Comparison of ENCODE assay signal across 20 cellular contexts in genomic region chr1:204166237-204166636, GRCh38. TPM values are rescaled to one million over a fixed set of nuclear protein-coding genes. Genes with fewer than 3 reads are reported as not detected.
A peak's percentile ranks its signal among the peaks of the same experiment; 100 is the strongest.
DNase-seq lines count a peak whose midpoint lies in the region; ATAC-seq and TF ChIP-seq lines count a peak whose summit lies in the region.
"Had no signal": no experiment of that assay in that cellular context is flagged by ENCODE, and none has a peak within 500 bp of the region (broad histone marks: within the 10 kb centered on the region; RNA-seq: fewer than 3 reads in every experiment).

Gene REN (minus strand): TSS chr1:204166337. CDS start chr1:204166293, 44 bp downstream.

- no peaks in the 10 kb centered on the region for H4K20me1 ChIP-seq in IMR-90 (ENCODE audit: insufficient read depth, low read length)
- H4K20me1 ChIP-seq: BLaER1 had no signal

- H3K9me3 Mint-ChIP-seq in CD14-positive monocyte (peaks cover 7 to 29% (median 22%) of the 10 kb centered on the region in 7 donors), nephron progenitor cell (peaks cover 34% of the 10 kb centered on the region)

- no peak within 1 kb of the TSS for H2BK5ac ChIP-seq in IMR-90 (ENCODE audit: low read depth, low read length, poor library complexity, severe bottlenecking)

- H3K27me3 Mint-ChIP-seq in CD14-positive monocyte (ENCODE audit: low read depth in 3 of 3) (peaks cover 3 to 6% (median 4%) of the 10 kb centered on the region in 3 donors), nephron progenitor cell (ENCODE audit: low read depth, poor library complexity) (peaks cover 47% of the 10 kb centered on the region)

- no peak within 1 kb of the TSS for H3K4me2 ChIP-seq in IMR-90 (ENCODE audit: low read depth, low read length)
- H3K4me2 ChIP-seq: A549, BLaER1 had no signal

- H3K14ac ChIP-seq in IMR-90 (replicated peaks; ENCODE audit: low read depth, low read length), result no peak within 1 kb of the TSS

- DNase-seq in CD14-positive monocyte (ENCODE audit: low spot score) (peak; percentile 13), IMR-90 (no peak), left colon (no peak), nephron progenitor cell (peak; percentile 23), OCI-M2 (lab: John Stamatoyannopoulos, UW; ENCODE audit: unreplicated experiment) (no peak), tibial artery (no peak)
- DNase-seq in activated CD4-positive, alpha-beta T cell treated with anti-CD3 and anti-CD28 coated beads, Interleukin-2, amount 50 U/mL, for 4 hours, result no peak
- DNase-seq: Calu3; CD8-positive, alpha-beta T cell; DMS79 treated with DMSO at 0.1 percent for 48 hours; GF-D8; GM23248; HFFc6 had no signal

- no peak within 1 kb of the TSS for H3K18ac ChIP-seq in IMR-90 (ENCODE audit: low read depth, low read length)

- dilution Hi-C loops in IMR-90 (cut with HindIII; ENCODE audit: low sequenced_read_pairs, unreplicated experiment), result loop anchor here (25.0 kb wide), 1 partner anchor 221 kb away; no protein-coding TSS in a partner anchor

- H4K5ac ChIP-seq in IMR-90 (ENCODE audit: low read depth, low read length), result no peak within 1 kb of the TSS

- H2AFZ ChIP-seq in IMR-90 (replicated peaks; ENCODE audit: low read length, poor library complexity), result peak within 1 kb of the TSS; percentile 43
- H2AFZ ChIP-seq: GM23248 had no signal

- H3K4me3 Mint-ChIP-seq in CD14-positive monocyte (no peak within 1 kb of the TSS), nephron progenitor cell (no peak within 1 kb of the TSS)
- H3K4me3 Mint-ChIP-seq: CD8-positive, alpha-beta T cell; HFFc6 had no signal

- peak within 1 kb of the TSS; percentile 61; the same call in 1 of the 2 replicates for H2BK120ac ChIP-seq in IMR-90 (ENCODE audit: low read depth, low read length)

- no peak within 1 kb of the TSS for H3K56ac ChIP-seq in IMR-90 (ENCODE audit: extremely low read depth, insufficient read depth, low read length)

- H4K91ac ChIP-seq in IMR-90 (ENCODE audit: insufficient read depth, low read depth, low read length), result peak within 1 kb of the TSS; percentile 29; the same call in 1 of the 2 replicates

- CTCF ChIA-PET in IMR-90 (lab: Yijun Ruan, JAX), result interaction anchor here (5.3 kb wide), 1 partner anchor 40 kb away, joined by 25 read pairs; no protein-coding TSS in a partner anchor

- H3K4me1 ChIP-seq in IMR-90 (ENCODE audit: control insufficient read depth, insufficient read depth, low read length), result no peaks in the 10 kb centered on the region; the same call in 1 of the 2 replicates
- no peaks in the 10 kb centered on the region for H3K4me1 ChIP-seq in tibial artery
- H3K4me1 ChIP-seq: A549, HAP-1 had no signal

- TF ChIP-seq CTCF in CD14-positive monocyte (IDR thresholded peaks at IDR 0.05), result no peak
- TF ChIP-seq CTCF in IMR-90 (conservative IDR thresholded peaks at IDR 0.05; ENCODE audit: low read depth, low read length), result no peak
- no peak for TF ChIP-seq CTCF in nephron progenitor cell (IDR thresholded peaks at IDR 0.05)
- no peak for TF ChIP-seq CTCF in tibial artery (IDR thresholded peaks at IDR 0.05)

- H3K9me3 ChIP-seq in IMR-90 (ENCODE audit: control insufficient read depth, insufficient read depth, low read length) (no peaks in the 10 kb centered on the region; the same call in 1 of the 2 replicates), tibial artery (peaks cover 0 to 19% (median 11%) of the 10 kb centered on the region in 3 donors)

- H3K79me1 ChIP-seq in IMR-90 (ENCODE audit: low read depth in 1 of 2, low read length in 2 of 2), result no peaks in the 10 kb centered on the region

- H3K36me3 ChIP-seq in IMR-90 (ENCODE audit: control insufficient read depth, insufficient read depth, low read length) (no peaks in the 10 kb centered on the region), tibial artery (no peaks in the 10 kb centered on the region)
- H3K36me3 ChIP-seq: HAP-1 had no signal

- TF ChIP-seq RAD21 in IMR-90 (IDR thresholded peaks at IDR 0.05; ENCODE audit: low read length), result no peak

- WGBS in IMR-90 (ENCODE audit: extremely low coverage in 2 of 2, insufficient read length in 1 of 2), 2 experiments, result 49% methylated on average over 2 of the region's 4 CpGs; no CpG with 5 or more reads in 1 of the 2 experiments

- H3K36me3 Mint-ChIP-seq in CD14-positive monocyte, result no peaks in the 10 kb centered on the region
- no peaks in the 10 kb centered on the region for H3K36me3 Mint-ChIP-seq in nephron progenitor cell (ENCODE audit: low read depth)

- no peaks in the 10 kb centered on the region for H3K9me1 ChIP-seq in IMR-90 (ENCODE audit: insufficient read depth, low read length)

- no peak for TF ChIP-seq POLR2A in IMR-90 (IDR thresholded peaks at IDR 0.05; ENCODE audit: low read depth, low read length)

- no peak within 1 kb of the TSS for H3K4ac ChIP-seq in IMR-90 (ENCODE audit: low read depth, low read length)

- no peak within 1 kb of the TSS for H3K9ac ChIP-seq in IMR-90 (ENCODE audit: low read depth, low read length)
- H3K9ac ChIP-seq: BLaER1, GM23248 had no signal

- peak within 1 kb of the TSS; percentile 56; the same call in 1 of the 2 replicates for H2BK20ac ChIP-seq in IMR-90 (ENCODE audit: low read depth, low read length)

- no peak within 1 kb of the TSS; the same call in 2 of the 3 replicates for H2BK15ac ChIP-seq in IMR-90 (ENCODE audit: low read depth, low read length)

- intact Hi-C loops in CD14-positive monocyte (cut with micrococcal nuclease), result no loop called here
- intact Hi-C loops in IMR-90 (cut with micrococcal nuclease), result no loop called here
- intact Hi-C loops in left colon (cut with DNase I, micrococcal nuclease), result loop anchor here in 1 of 2 donors (10.0 kb wide), 1 partner anchor 199 kb away; no protein-coding TSS in a partner anchor
- intact Hi-C loops in tibial artery (cut with DNase I; ENCODE audit: low total_unique reads), result no loop called here

- peak within 1 kb of the TSS; percentile 77; the same call in 1 of the 2 replicates for H2AK5ac ChIP-seq in IMR-90 (ENCODE audit: low read depth, low read length)

- H3K27ac Mint-ChIP-seq in CD14-positive monocyte, result no peak within 1 kb of the TSS
- H3K27ac Mint-ChIP-seq in nephron progenitor cell, result peak within 1 kb of the TSS; percentile 69
- H3K27ac Mint-ChIP-seq: CD8-positive, alpha-beta T cell; HFFc6 had no signal

- H3K4me3 ChIP-seq in IMR-90 (ENCODE audit: insufficient read depth, low read depth, low read length), result no peak within 1 kb of the TSS
- no peak within 1 kb of the TSS for H3K4me3 ChIP-seq in tibial artery
- H3K4me3 ChIP-seq: A549, BLaER1, GM12878, GM23248, HAP-1 had no signal

- H3K4me1 Mint-ChIP-seq in CD14-positive monocyte, result peaks cover 2% of the 10 kb centered on the region
- peaks cover 14% of the 10 kb centered on the region for H3K4me1 Mint-ChIP-seq in nephron progenitor cell

- ATAC-seq in IMR-90 (ENCODE audit: low read depth) (no peak), left colon (peak; percentile 52)
- ATAC-seq: A549; CD8-positive, alpha-beta T cell; GM12878; HepG2 had no signal

- no TSS peak for BruUV-seq in IMR-90 (replicated peaks; lab: Mats Ljungman, UMichigan)

- in situ Hi-C loops in IMR-90 (cut with MboI; ENCODE audit: low sequenced_read_pairs), result loop anchor here (5.0 kb wide), 1 partner anchor 41 kb away; no protein-coding TSS in a partner anchor

- no peak within 1 kb of the TSS for H2AK9ac ChIP-seq in IMR-90 (replicated peaks; ENCODE audit: low read depth, low read length, poor library complexity)

- H3K27ac ChIP-seq in IMR-90 (ENCODE audit: insufficient read depth, low read length), result no peak within 1 kb of the TSS
- H3K27ac ChIP-seq in tibial artery, result no peak within 1 kb of the TSS
- H3K27ac ChIP-seq: 22Rv1, A549, BLaER1, GM23248 had no signal

- POLR2A ChIA-PET in IMR-90 (lab: Charles Lee; ENCODE audit: unreplicated experiment), result interaction anchor here (0.5 kb wide), 1 partner anchor 18 kb away, joined by 10 read pairs; no protein-coding TSS in a partner anchor

- no peak within 1 kb of the TSS for H3K23ac ChIP-seq in IMR-90 (ENCODE audit: low read depth, low read length)

- H4K8ac ChIP-seq in IMR-90 (ENCODE audit: low read depth in 2 of 2, low read length in 2 of 2), result no peak within 1 kb of the TSS; a peak in 1 of 4 replicates

- H3K27me3 ChIP-seq in IMR-90 (ENCODE audit: control insufficient read depth, insufficient read depth, low read length), result no peaks in the 10 kb centered on the region
- peaks cover 0 to 41% of the 10 kb centered on the region in 2 donors for H3K27me3 ChIP-seq in tibial artery
- H3K27me3 ChIP-seq: BLaER1 had no signal

TF ChIP-seq in IMR-90, 13 proteins besides CTCF, POLR2A, EP300 and RAD21:
- TF ChIP-seq RCOR1 (IDR thresholded peaks at IDR 0.05; ENCODE audit: insufficient replicate concordance, low read length) (no peak), SMC3 (IDR thresholded peaks at IDR 0.05; ENCODE audit: low read depth, low read length) (no peak), MXI1 (IDR thresholded peaks at IDR 0.05; ENCODE audit: borderline replicate concordance, low read depth, low read length) (no peak)
- TF ChIP-seq, protein P1, sequence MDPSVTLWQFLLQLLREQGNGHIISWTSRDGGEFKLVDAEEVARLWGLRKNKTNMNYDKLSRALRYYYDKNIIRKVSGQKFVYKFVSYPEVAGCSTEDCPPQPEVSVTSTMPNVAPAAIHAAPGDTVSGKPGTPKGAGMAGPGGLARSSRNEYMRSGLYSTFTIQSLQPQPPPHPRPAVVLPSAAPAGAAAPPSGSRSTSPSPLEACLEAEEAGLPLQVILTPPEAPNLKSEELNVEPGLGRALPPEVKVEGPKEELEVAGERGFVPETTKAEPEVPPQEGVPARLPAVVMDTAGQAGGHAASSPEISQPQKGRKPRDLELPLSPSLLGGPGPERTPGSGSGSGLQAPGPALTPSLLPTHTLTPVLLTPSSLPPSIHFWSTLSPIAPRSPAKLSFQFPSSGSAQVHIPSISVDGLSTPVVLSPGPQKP (IDR thresholded peaks at IDR 0.05; ENCODE audit: borderline replicate concordance, low read depth, low read length), result no peak

RNA-seq across cellular contexts. Expression of gene REN, which starts in this region (rescaled TPM):
- polyA plus RNA-seq in CD14-positive monocyte (not detected), IMR-90 (2012; rRNA removed) (1.1 and 1.2 TPM in 2 replicates)
- total RNA-seq in IMR-90 (2012; rRNA removed) (0.28 and 0.54 TPM in 2 replicates), left colon (under 1 TPM; 0.18 to 0.59 TPM)
- polyA plus RNA-seq in IMR-90 (2012; cell fraction: cytosol; rRNA removed), result 0.27 and 0.78 TPM in 2 replicates
- polyA plus RNA-seq in IMR-90 (2012; cell fraction: nucleus; rRNA removed; ENCODE audit: low replicate concordance), result 0.63 and 0.83 TPM in 2 replicates
- total RNA-seq: Calu3; CD8-positive, alpha-beta T cell; GM12878; GM23248; H4; HepG2 had no signal
- polyA plus RNA-seq: A549, GM12878, GM23248, HepG2 had no signal

Comparison
In these comparisons a context has a peak if more than half of its experiments do, and no peak if none do; other contexts are left out.
1. Peak in DNase-seq in CD14-positive monocyte; RNA of the gene not detected or under 1 TPM.
2. Peak in ATAC-seq in left colon; RNA of the gene not detected or under 1 TPM.